ENCODE assay signal across 17 cellular contexts in genomic region chr9:123925820-123926219, GRCh38.
DNase-seq lines count a peak whose midpoint lies in the region; ATAC-seq and TF ChIP-seq lines count a peak whose summit lies in the region.
"Had no signal": no experiment of that assay in that cellular context is flagged by ENCODE, and none has a peak within 500 bp of the region (broad histone marks: within the 10 kb centered on the region; RNA-seq: fewer than 3 reads in every experiment).

No MANE protein-coding gene starts in this region.

- H3K4me1 ChIP-seq in BLaER1 treated with 17β-estradiol and CSF1 and Interleukin-3, amounts not matched to agents 10 nM and 100 nM = peaks cover 43 to 70% (median 49%) of the 10 kb centered on the region in 10 experiments

- peak overlapping the region in 2 of 11 experiments; percentile 8 to 24; a peak in 2 of 22 replicates for H3K9ac ChIP-seq in BLaER1 treated with 17β-estradiol and CSF1 and Interleukin-3, amounts not matched to agents 10 nM and 100 nM

- H3K4me3 ChIP-seq in BLaER1 treated with 17β-estradiol and CSF1 and Interleukin-3, amounts not matched to agents 10 nM and 100 nM = peak overlapping the region in 6 of 10 experiments; percentile 1 to 93 (median 36); a peak in 5 of 20 replicates
- H3K4me3 ChIP-seq: mucosa of descending colon, ovary had no signal

- peaks cover 12 to 28% (median 21%) of the 10 kb centered on the region in 11 experiments for H3K9me3 ChIP-seq in BLaER1 treated with 17β-estradiol and CSF1 and Interleukin-3, amounts not matched to agents 10 nM and 100 nM (replicated peaks in 1 of 11)
- H3K9me3 ChIP-seq: mucosa of descending colon, ovary had no signal

- peak overlapping the region; percentile 79 to 98 (median 94) for H3K4me2 ChIP-seq in BLaER1 treated with 17β-estradiol and CSF1 and Interleukin-3, amounts not matched to agents 10 nM and 100 nM

- DNase-seq in Kasumi-1 (lab: John Stamatoyannopoulos, UW) = peak; percentile 81 to 88
- DNase-seq in iris pigment epithelial cell (ENCODE audit: low read depth) = peak; percentile 26
- DNase-seq in NCI-H2171 treated with DMSO at 0.1 percent for 48 hours (lab: John Stamatoyannopoulos, UW) = no peak
- no peak for DNase-seq in NCI-H1417 treated with DMSO at 0.1 percent for 48 hours (lab: John Stamatoyannopoulos, UW)
- DNase-seq: activated T-cell treated with anti-CD3 and anti-CD28 coated beads, Interleukin-2, amount 50 U/mL, for 72 hours; amygdala; C1 segment of cervical spinal cord; head of caudate nucleus; mucosa of descending colon; NCI-H1436; ovary; stimulated activated naive CD8-positive, alpha-beta T cell treated with anti-CD3 and anti-CD28 coated beads, Interleukin-15, amount 100 ng/mL, for 72 hours; T-helper 2 cell had no signal

- H3K36me3 ChIP-seq in BLaER1 treated with 17β-estradiol and CSF1 and Interleukin-3, amounts not matched to agents 10 nM and 100 nM = peaks cover 10 to 38% (median 28%) of the 10 kb centered on the region in 11 experiments; a peak in 16 of 22 replicates
- H3K36me3 ChIP-seq: ovary had no signal

- peak overlapping the region in 8 of 11 experiments; percentile 13 to 62 (median 34); a peak in 13 of 22 replicates for H3K27ac ChIP-seq in BLaER1 treated with 17β-estradiol and CSF1 and Interleukin-3, amounts not matched to agents 10 nM and 100 nM
- H3K27ac ChIP-seq: ovary had no signal

- H4K20me1 ChIP-seq in BLaER1 treated with 17β-estradiol and CSF1 and Interleukin-3, amounts not matched to agents 10 nM and 100 nM = peaks cover 8 to 78% (median 33%) of the 10 kb centered on the region in 11 experiments; a peak in 17 of 22 replicates

- ATAC-seq in SK-N-SH treated with all-trans-retinoic acid at 6 μM for 48 hours = no peak
- ATAC-seq in GM18519 (IDR thresholded peaks at IDR 0.05; ENCODE audit: low FRiP score, unreplicated experiment) = no peak
- no peak for ATAC-seq in GM18868 (IDR thresholded peaks at IDR 0.05; ENCODE audit: unreplicated experiment)
- ATAC-seq: activated T-cell treated with anti-CD3 and anti-CD28 coated beads, Interleukin-2, amount 50 U/mL, for 72 hours; mucosa of descending colon; stimulated activated naive CD8-positive, alpha-beta T cell treated with anti-CD3 and anti-CD28 coated beads, Interleukin-15, amount 100 ng/mL, for 72 hours had no signal

- H3K27me3 ChIP-seq in BLaER1 treated with 17β-estradiol and CSF1 and Interleukin-3, amounts not matched to agents 10 nM and 100 nM = no peaks in the 10 kb centered on the region
- H3K27me3 ChIP-seq: ovary had no signal

TF ChIP-seq in SK-N-SH treated with all-trans-retinoic acid at 6 μM for 48 hours, 23 proteins besides CTCF, POLR2A, EP300 and RAD21:
- TF ChIP-seq PATZ1 (CRISPR knock-in tag; IDR thresholded peaks at IDR 0.05; ENCODE audit: borderline replicate concordance) (no peak), ISL1 (CRISPR knock-in tag; IDR thresholded peaks at IDR 0.05) (peak; percentile 61; the same call in 1 of the 2 replicates)
TF ChIP-seq in SK-N-SH treated with all-trans-retinoic acid at 6 μM for 48 hours: peak in this region for 1.

Comparison
In these comparisons a context has a peak if more than half of its experiments do, and no peak if none do; other contexts are left out.
1. DNase-seq: peak in Kasumi-1 (2 of 2) and iris pigment epithelial cell (single experiment); none in NCI-H2171 treated with DMSO at 0.1 percent for 48 hours (single experiment) and NCI-H1417 treated with DMSO at 0.1 percent for 48 hours (single experiment).